9 cellular contexts compared by ENCODE assay signal in the genomic region with DNA sequence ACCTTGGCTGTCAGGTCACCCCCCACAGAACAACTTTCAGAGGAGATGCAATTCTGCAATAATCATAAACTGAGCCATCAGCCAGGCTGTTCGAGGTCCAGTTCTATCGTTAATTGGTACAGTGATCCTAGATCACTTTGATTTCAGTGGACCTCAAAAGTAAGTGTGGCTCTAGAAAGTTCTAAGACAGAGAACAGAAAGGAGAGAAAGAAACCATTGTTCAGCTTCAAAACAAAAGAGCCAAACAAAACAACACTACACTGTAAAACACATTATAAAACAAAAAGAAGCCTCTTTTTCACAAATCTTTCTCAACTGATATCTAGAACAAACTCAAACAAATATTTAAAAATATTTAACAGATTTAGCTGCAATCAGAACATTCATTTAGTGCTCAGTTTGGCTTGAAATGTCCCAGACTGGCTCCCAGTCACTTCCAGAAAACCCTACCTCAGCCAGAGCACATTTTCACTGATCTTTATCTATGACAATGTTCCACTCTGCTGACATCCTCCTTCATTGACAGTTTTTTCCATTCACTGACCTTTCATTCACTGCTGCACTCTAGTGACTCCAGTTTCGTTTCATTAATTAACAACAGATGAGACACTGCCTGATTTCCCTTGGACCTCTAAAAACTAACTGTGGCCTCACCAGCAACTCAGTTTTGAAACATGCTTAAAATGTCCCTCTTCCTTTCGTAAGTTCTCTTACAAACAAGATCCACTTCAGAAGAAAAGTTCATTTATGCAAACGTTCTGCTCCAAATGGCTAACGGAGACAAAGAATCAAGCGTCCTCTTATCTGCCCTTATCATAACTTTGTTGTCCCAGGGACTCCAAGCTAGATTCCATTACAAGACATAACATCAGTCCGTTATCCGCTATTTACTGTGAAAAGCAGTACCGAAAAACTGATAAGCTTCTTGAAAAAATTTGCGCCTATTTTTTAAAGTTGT. TPM values are rescaled to one million over a fixed set of nuclear protein-coding genes. Genes with fewer than 3 reads are reported as not detected.
DNase-seq lines count a peak whose midpoint lies in the region; ATAC-seq and TF ChIP-seq lines count a peak whose summit lies in the region.
"Had no signal": no experiment of that assay in that cellular context is flagged by ENCODE, and none has a peak within 500 bp of the region (broad histone marks: within the 10 kb centered on the region; RNA-seq: fewer than 3 reads in every experiment).

No MANE protein-coding gene starts in this region.

- 30 to 46% methylated on average over 11 of the region's 11 CpGs for WGBS in testis, 2 donors

- peaks cover 64% of the 10 kb centered on the region for H3K4me1 Mint-ChIP-seq in CD8-positive, alpha-beta T cell (ENCODE audit: low read depth)

- no peak overlapping the region for H3K4me3 ChIP-seq in CD8-positive, alpha-beta T cell (ENCODE audit: low read depth, low read length)
- peak overlapping the region in 1 of 2 donors; percentile 11 for H3K4me3 ChIP-seq in testis

- no peaks in the 10 kb centered on the region for H3K36me3 ChIP-seq in CD8-positive, alpha-beta T cell (ENCODE audit: insufficient read depth, low read length)
- H3K36me3 ChIP-seq in testis (ENCODE audit: low read depth, missing control alignments), result no peaks in the 10 kb centered on the region

- TF ChIP-seq POLR2A in testis (IDR thresholded peaks at IDR 0.05), result no peak

- H3K27ac ChIP-seq in CD8-positive, alpha-beta T cell (ENCODE audit: low read depth, low read length), result no peak overlapping the region
- peak overlapping the region; percentile 73 to 87 for H3K27ac ChIP-seq in testis

- no peak for DNase-seq in CD8-positive, alpha-beta T cell
- DNase-seq in astrocyte of the hippocampus (ENCODE audit: low read depth, low spot score) (peak; percentile 12), kidney tubule cell (ENCODE audit: low spot score) (peak; percentile 76), testis (no peak), mucosa of gallbladder (ENCODE audit: low spot score) (no peak), NCI-H187 (lab: John Stamatoyannopoulos, UW) (no peak)

- peak overlapping the region; percentile 30 for H3K4me3 Mint-ChIP-seq in CD8-positive, alpha-beta T cell

- H3K9me3 ChIP-seq in CD8-positive, alpha-beta T cell (ENCODE audit: low read length), result no peaks in the 10 kb centered on the region
- H3K9me3 ChIP-seq in testis, result no peaks in the 10 kb centered on the region

- no peak for TF ChIP-seq CTCF in CD8-positive, alpha-beta T cell (IDR thresholded peaks at IDR 0.05)
- no peak for TF ChIP-seq CTCF in testis (IDR thresholded peaks at IDR 0.05)

- H3K27me3 Mint-ChIP-seq in CD8-positive, alpha-beta T cell (ENCODE audit: low read depth), result no peaks in the 10 kb centered on the region

- POLR2A ChIA-PET in CD8-positive, alpha-beta T cell (lab: Charles Lee), result interaction anchor here (1.1 to 1.4 kb wide), 3 partner anchors 11 to 48 kb away, joined by 4 to 5 read pairs (median 4); no protein-coding TSS in a partner anchor

- H3K9me3 Mint-ChIP-seq in CD8-positive, alpha-beta T cell, result no peaks in the 10 kb centered on the region

- peaks cover 21% of the 10 kb centered on the region for H3K36me3 Mint-ChIP-seq in CD8-positive, alpha-beta T cell

- H3K27ac Mint-ChIP-seq in CD8-positive, alpha-beta T cell, result peak overlapping the region; percentile 74

- intact Hi-C loops in CD8-positive, alpha-beta T cell (cut with DNase I, micrococcal nuclease), result no loop called here
- intact Hi-C loops in testis (cut with DNase I; ENCODE audit: low total_unique reads), result no loop called here

- H3K27me3 ChIP-seq in CD8-positive, alpha-beta T cell (ENCODE audit: insufficient read depth, low read length), result no peaks in the 10 kb centered on the region
- no peaks in the 10 kb centered on the region for H3K27me3 ChIP-seq in testis

- H3K4me1 ChIP-seq in CD8-positive, alpha-beta T cell (ENCODE audit: insufficient read depth, low read length), result no peaks in the 10 kb centered on the region
- peaks cover 19% of the 10 kb centered on the region for H3K4me1 ChIP-seq in testis

- ATAC-seq in CD8-positive, alpha-beta T cell, result no peak
- ATAC-seq in GM19324 (IDR thresholded peaks at IDR 0.05; ENCODE audit: low FRiP score, unreplicated experiment) (peak; percentile 76), HG03354 (IDR thresholded peaks at IDR 0.05; ENCODE audit: poor library complexity, severe bottlenecking, unreplicated experiment) (peak; percentile 93)
- ATAC-seq: Panc1 had no signal

- CTCF ChIA-PET in CD8-positive, alpha-beta T cell (lab: Charles Lee), result interaction anchor here (0.7 to 1.2 kb wide), 7 partner anchors 9 to 150 kb away, joined by 3 to 5 read pairs (median 3); no protein-coding TSS in a partner anchor

RNA-seq across cellular contexts. Expression of a gene that starts 56.8 kb away (rescaled TPM):
- total RNA-seq in CD8-positive, alpha-beta T cell, result 10 to 100 TPM; 27.9 to 34.1 TPM
- total RNA-seq in testis, result 10 to 100 TPM; 42.1 to 48.6 TPM
- 22.5 TPM for polyA plus RNA-seq in testis (ENCODE audit: insufficient read depth, low read depth, low replicate concordance)
- total RNA-seq in mucosa of gallbladder, result 65.9 TPM

Comparison
In these comparisons a context has a peak if more than half of its experiments do, and no peak if none do; other contexts are left out.
1. DNase-seq: peak in astrocyte of the hippocampus (single experiment) and kidney tubule cell (single experiment); none in CD8-positive, alpha-beta T cell (0 of 7), testis (single experiment), mucosa of gallbladder (single experiment) and NCI-H187 (0 of 2).